ENCODE assay signal across 9 cellular contexts in the genomic region with DNA sequence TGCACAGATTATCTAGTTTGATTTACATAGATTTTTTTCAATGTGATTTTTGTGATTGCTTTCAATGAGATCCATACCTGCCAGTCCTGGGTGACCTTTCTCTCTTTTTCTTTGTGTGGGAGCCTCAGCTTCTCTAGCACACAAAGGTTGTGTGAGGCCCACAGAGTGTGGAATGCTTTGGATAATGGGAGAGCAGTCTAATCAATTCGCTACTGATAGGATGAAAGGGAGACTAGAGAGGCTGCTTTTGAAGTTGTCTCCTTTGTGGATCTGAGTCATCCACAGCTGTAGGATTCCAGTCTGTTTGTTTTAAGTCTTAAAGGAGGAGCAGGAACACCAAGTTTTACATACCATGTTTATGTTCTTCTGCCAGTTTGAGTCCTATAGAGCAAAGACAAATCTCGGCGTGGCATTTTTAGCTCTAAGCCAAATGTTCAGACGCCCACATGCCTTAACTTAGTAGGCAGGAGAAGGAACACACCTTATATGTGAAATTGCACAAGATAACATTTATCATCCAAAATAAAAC.
A peak's percentile ranks its signal among the peaks of the same experiment; 100 is the strongest.
DNase-seq lines count a peak whose midpoint lies in the region; ATAC-seq lines count a peak whose summit lies in the region.
"Had no signal": no experiment of that assay in that cellular context is flagged by ENCODE, and none has a peak within 500 bp of the region (broad histone marks: within the 10 kb centered on the region; RNA-seq: fewer than 3 reads in every experiment).

No MANE protein-coding gene starts in this region.

- H3K4me3 ChIP-seq in MG63, result 0 out of 2 replicates have a peak overlapping the region, but pooled peaks have one; percentile 1

- DNase-seq in COLO829 (ENCODE audit: low spot score), result peak; percentile 79
- DNase-seq in MG63, result peak; percentile 37
- peak; percentile 60 for DNase-seq in ecto neural progenitor cell (ENCODE audit: low spot score)
- peak; percentile 32 for DNase-seq in middle frontal gyrus (ENCODE audit: extremely low spot score, low spot score)
- DNase-seq in NCI-H187 treated with DMSO at 0.1 percent for 48 hours (lab: John Stamatoyannopoulos, UW), result no peak
- no peak for DNase-seq in COLO668 (lab: John Stamatoyannopoulos, UW; ENCODE audit: unreplicated experiment)
- DNase-seq: NCI-H524 had no signal

- no peaks in the 10 kb centered on the region for H3K27me3 ChIP-seq in MG63

- no peaks in the 10 kb centered on the region for H3K36me3 ChIP-seq in MG63

- ATAC-seq in GM18858 (IDR thresholded peaks at IDR 0.05; ENCODE audit: unreplicated experiment), result no peak
- ATAC-seq in GM18868 (IDR thresholded peaks at IDR 0.05; ENCODE audit: unreplicated experiment), result no peak

- no peaks in the 10 kb centered on the region for H3K9me3 ChIP-seq in MG63

Comparison
In these comparisons a context has a peak if more than half of its experiments do, and no peak if none do; other contexts are left out.
1. DNase-seq: peak in COLO829 (single experiment), MG63 (single experiment), ecto neural progenitor cell (single experiment) and middle frontal gyrus (single experiment); none in NCI-H187 treated with DMSO at 0.1 percent for 48 hours (single experiment) and COLO668 (single experiment).